Comparison of ENCODE assay signal across 1 cellular context in the genomic region with DNA sequence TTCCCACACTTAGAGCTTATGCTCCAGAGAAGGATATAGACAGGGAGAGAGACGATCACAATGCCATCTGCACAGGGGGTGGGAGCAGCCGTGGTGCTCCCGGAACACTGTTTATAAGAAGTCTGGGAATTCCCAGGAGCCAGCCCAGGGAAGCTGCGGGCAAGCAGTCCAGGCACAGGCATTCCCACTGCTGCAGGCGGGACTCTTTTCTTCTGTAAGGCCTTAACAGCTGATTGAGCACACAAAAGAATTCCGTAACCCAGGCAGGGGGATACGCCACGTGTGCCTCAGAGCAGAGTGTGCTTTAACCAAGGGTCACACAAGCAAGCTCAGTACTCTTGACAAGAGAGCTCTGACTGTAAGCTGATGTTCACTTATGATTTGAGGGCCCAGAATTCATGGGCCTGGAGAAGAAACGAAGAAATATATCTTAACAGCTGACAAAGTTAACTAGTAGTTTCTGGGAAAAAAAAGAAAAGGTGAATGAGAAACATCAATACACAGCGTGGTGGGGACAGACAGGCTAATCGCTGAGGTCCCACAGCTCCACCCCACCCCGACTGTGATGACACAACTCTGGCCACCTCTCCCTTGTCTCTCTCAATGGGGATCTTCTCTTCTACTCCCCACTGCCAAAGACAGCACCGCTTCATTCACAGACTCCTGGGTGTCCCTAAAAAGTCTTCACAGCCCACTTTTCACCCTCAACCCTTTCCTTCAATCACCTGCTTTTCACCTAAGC.
A peak's percentile ranks its signal among the peaks of the same experiment; 100 is the strongest.
TF ChIP-seq lines count a peak whose summit lies in the region.

No MANE protein-coding gene starts in this region.

TF ChIP-seq in H1, 55 proteins besides CTCF, POLR2A, EP300 and RAD21:
- TF ChIP-seq CBX8 (IDR thresholded peaks at IDR 0.05; ENCODE audit: borderline replicate concordance, low read depth, low read length) (no peak), CHD2 (IDR thresholded peaks at IDR 0.05; ENCODE audit: low read length) (peak; percentile 45; the same call in 1 of the 2 replicates), JUND (IDR thresholded peaks at IDR 0.05; ENCODE audit: low read length) (no peak), GTF2F1 (IDR thresholded peaks at IDR 0.05; ENCODE audit: borderline replicate concordance, low read depth, low read length) (no peak), NANOG (IDR thresholded peaks at IDR 0.05; ENCODE audit: insufficient read depth, low read depth, low read length, poor library complexity, severe bottlenecking) (no peak), NRF1 (IDR thresholded peaks at IDR 0.05; ENCODE audit: low read depth, low read length) (no peak), EZH2 (IDR thresholded peaks at IDR 0.05; ENCODE audit: low read depth, low read length, severe bottlenecking) (no peak), ASH2L (IDR thresholded peaks at IDR 0.05; ENCODE audit: low read length) (no peak), CHD1 (IDR thresholded peaks at IDR 0.05; ENCODE audit: low read depth, low read length) (no peak), GABPA (IDR thresholded peaks at IDR 0.05; ENCODE audit: borderline replicate concordance, insufficient read depth, low read length) (no peak), SIX5 (IDR thresholded peaks at IDR 0.05; ENCODE audit: low read depth, low read length) (no peak), BCL11A (IDR thresholded peaks at IDR 0.05; ENCODE audit: low read depth in 2 of 2, low read length in 2 of 2) (no peak), SRF (IDR thresholded peaks at IDR 0.05; ENCODE audit: low read depth, low read length) (no peak), HDAC6 (IDR thresholded peaks at IDR 0.05; ENCODE audit: low read depth, low read length) (no peak), MAX (IDR thresholded peaks at IDR 0.05) (peak; percentile 96), POLR2AphosphoS5 (IDR thresholded peaks at IDR 0.05; ENCODE audit: low read depth, low read length) (0 out of 2 replicates have a peak, but pooled peaks have one; percentile 8), SIN3A (conservative IDR thresholded peaks at IDR 0.05 in 1 of 2, IDR thresholded peaks at IDR 0.05 in 1 of 2; ENCODE audit: low read depth in 1 of 2, low read length in 2 of 2) (peak in 1 of 2 experiments; percentile 87; a peak in 2 of 4 replicates), TBP (IDR thresholded peaks at IDR 0.05; ENCODE audit: low read depth, low read length) (peak; percentile 54; the same call in 1 of the 2 replicates), PHF8 (conservative IDR thresholded peaks at IDR 0.05; ENCODE audit: low read depth, low read length) (no peak), KDM5A (IDR thresholded peaks at IDR 0.05; ENCODE audit: low read length) (no peak), TEAD4 (IDR thresholded peaks at IDR 0.05; ENCODE audit: low read depth, low read length) (peak; percentile 69), CREB1 (IDR thresholded peaks at IDR 0.05) (no peak), CTBP2 (IDR thresholded peaks at IDR 0.05; ENCODE audit: borderline replicate concordance, insufficient read depth, insufficient read length, low read length) (no peak), TCF12 (IDR thresholded peaks at IDR 0.05; ENCODE audit: low read depth, low read length) (0 out of 2 replicates have a peak, but pooled peaks have one; percentile 15), JUN (IDR thresholded peaks at IDR 0.05; ENCODE audit: low read depth, low read length) (no peak), RXRA (IDR thresholded peaks at IDR 0.05; ENCODE audit: insufficient read depth, low read depth, low read length) (no peak), YY1 (IDR thresholded peaks at IDR 0.05; ENCODE audit: low read depth, low read length) (no peak), CBX5 (IDR thresholded peaks at IDR 0.05; ENCODE audit: low read depth, low read length) (no peak), E2F6 (IDR thresholded peaks at IDR 0.05) (peak; percentile 64; the same call in 1 of the 2 replicates), KDM4A (IDR thresholded peaks at IDR 0.05; ENCODE audit: low read depth, low read length, severe bottlenecking) (no peak), ZNF274 (IDR thresholded peaks at IDR 0.05; ENCODE audit: borderline replicate concordance, extremely low read depth, low read length) (no peak), TAF7 (optimal IDR thresholded peaks at IDR 0.05; ENCODE audit: borderline replicate concordance, low read depth, low read length) (no peak), SAP30 (IDR thresholded peaks at IDR 0.05; ENCODE audit: insufficient read depth, insufficient replicate concordance, low read length) (peak; percentile 49), RNF2 (IDR thresholded peaks at IDR 0.05; ENCODE audit: borderline replicate concordance, low read depth, low read length, missing control alignments, poor library complexity, severe bottlenecking) (no peak), CEBPB (IDR thresholded peaks at IDR 0.05; ENCODE audit: low read depth, low read length) (no peak), KDM1A (IDR thresholded peaks at IDR 0.05; ENCODE audit: borderline replicate concordance, low read length) (no peak), SP1 (IDR thresholded peaks at IDR 0.05; ENCODE audit: low read depth, low read length) (no peak), BACH1 (IDR thresholded peaks at IDR 0.05; ENCODE audit: low read length) (no peak), POU5F1 (IDR thresholded peaks at IDR 0.05; ENCODE audit: low read depth, low read length) (no peak), RFX5 (IDR thresholded peaks at IDR 0.05; ENCODE audit: borderline replicate concordance, low read depth, low read length) (no peak), HDAC2 (IDR thresholded peaks at IDR 0.05; ENCODE audit: borderline replicate concordance in 1 of 2, low read depth in 2 of 2, low read length in 2 of 2) (0 out of 4 replicates have a peak, but pooled peaks of 1 of the 2 experiments have one; percentile 68), FOSL1 (IDR thresholded peaks at IDR 0.05; ENCODE audit: insufficient read depth, low read depth, low read length) (no peak), MAFK (IDR thresholded peaks at IDR 0.05; ENCODE audit: low read depth, low read length) (no peak), ATF2 (IDR thresholded peaks at IDR 0.05; ENCODE audit: low read length) (0 out of 2 replicates have a peak, but pooled peaks have one; percentile 26), EGR1 (IDR thresholded peaks at IDR 0.05; ENCODE audit: borderline replicate concordance, low read depth, low read length) (no peak), TAF1 (IDR thresholded peaks at IDR 0.05; ENCODE audit: low read depth, low read length) (no peak), SP4 (IDR thresholded peaks at IDR 0.05; ENCODE audit: low read length) (no peak), SIRT6 (IDR thresholded peaks at IDR 0.05; ENCODE audit: low read length) (no peak), SUZ12 (IDR thresholded peaks at IDR 0.05; ENCODE audit: low read length) (no peak), BRCA1 (IDR thresholded peaks at IDR 0.05; ENCODE audit: low read depth, low read length) (no peak), SP2 (IDR thresholded peaks at IDR 0.05; ENCODE audit: low read length) (no peak), ATF3 (IDR thresholded peaks at IDR 0.05; ENCODE audit: insufficient read depth, low read depth, low read length) (no peak), RBBP5 (IDR thresholded peaks at IDR 0.05; ENCODE audit: borderline replicate concordance, low read depth, low read length) (no peak), CHD7 (IDR thresholded peaks at IDR 0.05; ENCODE audit: insufficient replicate concordance, low read length) (no peak)
- TF ChIP-seq, protein P1, sequence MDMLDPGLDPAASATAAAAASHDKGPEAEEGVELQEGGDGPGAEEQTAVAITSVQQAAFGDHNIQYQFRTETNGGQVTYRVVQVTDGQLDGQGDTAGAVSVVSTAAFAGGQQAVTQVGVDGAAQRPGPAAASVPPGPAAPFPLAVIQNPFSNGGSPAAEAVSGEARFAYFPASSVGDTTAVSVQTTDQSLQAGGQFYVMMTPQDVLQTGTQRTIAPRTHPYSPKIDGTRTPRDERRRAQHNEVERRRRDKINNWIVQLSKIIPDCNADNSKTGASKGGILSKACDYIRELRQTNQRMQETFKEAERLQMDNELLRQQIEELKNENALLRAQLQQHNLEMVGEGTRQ (IDR thresholded peaks at IDR 0.05; ENCODE audit: low read length): no peak
